Comparison of ENCODE assay signal across 37 cellular contexts in genomic region chr3:160857476-160857875, GRCh38.
"Had no signal": no experiment of that assay in that cellular context is flagged by ENCODE, and none has a peak within 500 bp of the region (broad histone marks: within the 10 kb centered on the region; RNA-seq: fewer than 3 reads in every experiment).

No MANE protein-coding gene starts in this region.

- H3K4me1 Mint-ChIP-seq: activated naive CD4-positive, alpha-beta T cell treated with anti-CD3 and anti-CD28 coated beads, Interleukin-2, amount 10 ng/mL, durations not matched to agents 7 days and 5 days; activated naive CD4-positive, alpha-beta T cell treated with anti-CD3 and anti-CD28 coated beads, Interleukin-2, amount 50 U/mL, for 24 hours; activated naive CD8-positive, alpha-beta T cell treated with anti-CD3 and anti-CD28 coated beads for 36 hours; activated naive CD8-positive, alpha-beta T cell treated with anti-CD3 and anti-CD28 coated beads, Interleukin-2, amount 10 ng/mL, durations not matched to agents 7 days and 5 days; activated naive CD8-positive, alpha-beta T cell treated with anti-CD3 and anti-CD28 coated beads, Interleukin-2, amount 50 U/mL, for 24 hours; activated T-helper 17 cell treated with anti-CD3 and anti-CD28 coated beads, Interleukin-2, amount 50 U/mL, for 72 hours; central memory CD8-positive, alpha-beta T cell had no signal

- ATAC-seq: activated naive CD4-positive, alpha-beta T cell treated with anti-CD3 and anti-CD28 coated beads, Interleukin-2, amount 50 U/mL, for 72 hours; activated naive CD8-positive, alpha-beta T cell treated with anti-CD3 and anti-CD28 coated beads, Interleukin-2, amount 50 U/mL, for 24 hours; activated T-cell treated with anti-CD3 and anti-CD28 coated beads, Interleukin-2, amount 50 U/mL, for 4 hours; activated T-cell treated with anti-CD3 and anti-CD28 coated beads, Interleukin-2, amount 50 U/mL, for 72 hours; activated T-helper 17 cell treated with anti-CD3 and anti-CD28 coated beads, Interleukin-2, amount 50 U/mL, for 72 hours; body of pancreas had no signal

- H3K4me3 Mint-ChIP-seq: activated naive CD4-positive, alpha-beta T cell treated with anti-CD3 and anti-CD28 coated beads for 36 hours; activated naive CD4-positive, alpha-beta T cell treated with anti-CD3 and anti-CD28 coated beads, Interleukin-2, amount 10 ng/mL, durations not matched to agents 7 days and 5 days; activated naive CD4-positive, alpha-beta T cell treated with anti-CD3 and anti-CD28 coated beads, Interleukin-2, amount 50 U/mL, for 24 hours; activated naive CD8-positive, alpha-beta T cell; activated naive CD8-positive, alpha-beta T cell treated with anti-CD3 and anti-CD28 coated beads for 36 hours; activated naive CD8-positive, alpha-beta T cell treated with anti-CD3 and anti-CD28 coated beads, Interleukin-2, amount 10 ng/mL, durations not matched to agents 7 days and 5 days; activated naive CD8-positive, alpha-beta T cell treated with anti-CD3 and anti-CD28 coated beads, Interleukin-2, amount 50 U/mL, for 24 hours; activated T-cell treated with anti-CD3 and anti-CD28 coated beads, Interleukin-2, amount 50 U/mL, for 24 hours; activated T-cell treated with anti-CD3 and anti-CD28 coated beads, Interleukin-2, amount 50 U/mL, for 4 hours; activated T-cell treated with anti-CD3 and anti-CD28 coated beads, Interleukin-2, amount 50 U/mL, for 72 hours; activated T-helper 1 cell treated with anti-CD3 and anti-CD28 coated beads, Interleukin-12 subunit alpha, Interleukin-12 subunit beta, Interleukin-2, Interleukin-4 antibody, amounts not matched to agents 30 ng/mL and 10 ng/mL and 1 ng/mL, durations not matched to agents 14 hours and 24 hours and 36 hours; activated T-helper 17 cell treated with anti-CD3 and anti-CD28 coated beads, Interleukin-2, amount 50 U/mL, for 72 hours; brain; central memory CD8-positive, alpha-beta T cell had no signal

- H3K27me3 ChIP-seq: adrenal gland, ascending aorta, body of pancreas, brain microvascular endothelial cell, breast epithelium, cardiac muscle cell had no signal

- DNase-seq: activated effector memory CD4-positive, alpha-beta T cell treated with anti-CD3 and anti-CD28 coated beads, Interleukin-2, amount 50 U/mL, for 16 hours; activated effector memory CD4-positive, alpha-beta T cell treated with Interleukin-2 at 50 U/mL for 16 hours; activated gamma-delta T cell; activated gamma-delta T cell treated with Interleukin-2 at 50 U/mL for 16 hours; activated naive CD4-positive, alpha-beta T cell; activated naive CD4-positive, alpha-beta T cell treated with anti-CD3 and anti-CD28 coated beads for 36 hours; activated naive CD4-positive, alpha-beta T cell treated with anti-CD3 and anti-CD28 coated beads, Interleukin-2, amount 10 ng/mL, durations not matched to agents 7 days and 5 days; activated naive CD4-positive, alpha-beta T cell treated with anti-CD3 and anti-CD28 coated beads, Interleukin-2, amount 50 U/mL, for 16 hours; activated naive CD4-positive, alpha-beta T cell treated with Interleukin-2 at 50 U/mL for 16 hours; activated naive CD8-positive, alpha-beta T cell treated with anti-CD3 and anti-CD28 coated beads for 36 hours; activated naive CD8-positive, alpha-beta T cell treated with anti-CD3 and anti-CD28 coated beads, Interleukin-2, amount 10 ng/mL, durations not matched to agents 7 days and 5 days; activated naive CD8-positive, alpha-beta T cell treated with anti-CD3 and anti-CD28 coated beads, Interleukin-2, amount 50 U/mL, for 24 hours; activated T-cell treated with anti-CD3 and anti-CD28 coated beads, Interleukin-2, amount 50 U/mL, for 24 hours; activated T-cell treated with anti-CD3 and anti-CD28 coated beads, Interleukin-2, amount 50 U/mL, for 4 hours; activated T-cell treated with anti-CD3 and anti-CD28 coated beads, Interleukin-2, amount 50 U/mL, for 48 hours; activated T-cell treated with anti-CD3 and anti-CD28 coated beads, Interleukin-2, amount 50 U/mL, for 72 hours; adrenal gland; amniotic stem cell; amygdala; anterior cingulate cortex; aorta; body of pancreas; brain microvascular endothelial cell; caudate nucleus; central memory CD4-positive, alpha-beta T cell; cerebellar nuclear complex had no signal

- H3K36me3 Mint-ChIP-seq: activated naive CD4-positive, alpha-beta T cell treated with anti-CD3 and anti-CD28 coated beads, Interleukin-2, amount 10 ng/mL, durations not matched to agents 7 days and 5 days; activated naive CD4-positive, alpha-beta T cell treated with anti-CD3 and anti-CD28 coated beads, Interleukin-2, amount 50 U/mL, for 24 hours; activated naive CD4-positive, alpha-beta T cell treated with anti-CD3 and anti-CD28 coated beads, Interleukin-2, amount 50 U/mL, for 72 hours; activated naive CD8-positive, alpha-beta T cell; activated naive CD8-positive, alpha-beta T cell treated with anti-CD3 and anti-CD28 coated beads for 36 hours; activated naive CD8-positive, alpha-beta T cell treated with anti-CD3 and anti-CD28 coated beads, Interleukin-2, amount 10 ng/mL, durations not matched to agents 7 days and 5 days had no signal

- H3K27me3 Mint-ChIP-seq: activated naive CD4-positive, alpha-beta T cell treated with anti-CD3 and anti-CD28 coated beads, Interleukin-2, amount 10 ng/mL, durations not matched to agents 7 days and 5 days; activated naive CD4-positive, alpha-beta T cell treated with anti-CD3 and anti-CD28 coated beads, Interleukin-2, amount 50 U/mL, for 24 hours; activated naive CD8-positive, alpha-beta T cell; activated naive CD8-positive, alpha-beta T cell treated with anti-CD3 and anti-CD28 coated beads for 36 hours; activated naive CD8-positive, alpha-beta T cell treated with anti-CD3 and anti-CD28 coated beads, Interleukin-2, amount 50 U/mL, for 24 hours; activated T-helper 17 cell treated with anti-CD3 and anti-CD28 coated beads, Interleukin-2, amount 50 U/mL, for 72 hours; brain had no signal

- H3K4me3 ChIP-seq: adrenal gland, ascending aorta, body of pancreas, breast epithelium, cardiac muscle cell had no signal

- H3K27ac Mint-ChIP-seq: activated naive CD4-positive, alpha-beta T cell treated with anti-CD3 and anti-CD28 coated beads for 36 hours; activated naive CD4-positive, alpha-beta T cell treated with anti-CD3 and anti-CD28 coated beads, Interleukin-2, amount 10 ng/mL, durations not matched to agents 7 days and 5 days; activated naive CD4-positive, alpha-beta T cell treated with anti-CD3 and anti-CD28 coated beads, Interleukin-2, amount 50 U/mL, for 24 hours; activated naive CD4-positive, alpha-beta T cell treated with anti-CD3 and anti-CD28 coated beads, Interleukin-2, amount 50 U/mL, for 72 hours; activated naive CD8-positive, alpha-beta T cell; activated naive CD8-positive, alpha-beta T cell treated with anti-CD3 and anti-CD28 coated beads for 36 hours; activated naive CD8-positive, alpha-beta T cell treated with anti-CD3 and anti-CD28 coated beads, Interleukin-2, amount 10 ng/mL, durations not matched to agents 7 days and 5 days; activated naive CD8-positive, alpha-beta T cell treated with anti-CD3 and anti-CD28 coated beads, Interleukin-2, amount 50 U/mL, for 24 hours; activated T-cell treated with anti-CD3 and anti-CD28 coated beads, Interleukin-2, amount 50 U/mL, for 24 hours; activated T-cell treated with anti-CD3 and anti-CD28 coated beads, Interleukin-2, amount 50 U/mL, for 72 hours; activated T-helper 1 cell treated with anti-CD3 and anti-CD28 coated beads, Interleukin-12 subunit alpha, Interleukin-12 subunit beta, Interleukin-2, Interleukin-4 antibody, amounts not matched to agents 30 ng/mL and 10 ng/mL and 1 ng/mL, durations not matched to agents 14 hours and 24 hours and 36 hours; activated T-helper 17 cell treated with anti-CD3 and anti-CD28 coated beads, Interleukin-2, amount 50 U/mL, for 72 hours; activated T-helper 2 cell treated with anti-CD3 and anti-CD28 coated beads, Interferon-gamma antibody, Interleukin-2, Interleukin-4, amounts not matched to agents 10 μg/mL and 5 μg/mL and 100 μg/mL, durations not matched to agents 14 hours and 24 hours and 36 hours had no signal

- H3K9me3 Mint-ChIP-seq: activated naive CD4-positive, alpha-beta T cell treated with anti-CD3 and anti-CD28 coated beads for 36 hours; activated naive CD4-positive, alpha-beta T cell treated with anti-CD3 and anti-CD28 coated beads, Interleukin-2, amount 10 ng/mL, durations not matched to agents 7 days and 5 days; activated naive CD4-positive, alpha-beta T cell treated with anti-CD3 and anti-CD28 coated beads, Interleukin-2, amount 50 U/mL, for 24 hours; activated naive CD4-positive, alpha-beta T cell treated with anti-CD3 and anti-CD28 coated beads, Interleukin-2, amount 50 U/mL, for 72 hours; activated naive CD8-positive, alpha-beta T cell treated with anti-CD3 and anti-CD28 coated beads for 36 hours; activated naive CD8-positive, alpha-beta T cell treated with anti-CD3 and anti-CD28 coated beads, Interleukin-2, amount 50 U/mL, for 24 hours; activated T-cell treated with anti-CD3 and anti-CD28 coated beads, Interleukin-2, amount 50 U/mL, for 24 hours; activated T-cell treated with anti-CD3 and anti-CD28 coated beads, Interleukin-2, amount 50 U/mL, for 4 hours; activated T-helper 1 cell treated with anti-CD3 and anti-CD28 coated beads, Interleukin-12 subunit alpha, Interleukin-12 subunit beta, Interleukin-2, Interleukin-4 antibody, amounts not matched to agents 30 ng/mL and 10 ng/mL and 1 ng/mL, durations not matched to agents 14 hours and 24 hours and 36 hours; activated T-helper 2 cell treated with anti-CD3 and anti-CD28 coated beads, Interferon-gamma antibody, Interleukin-2, Interleukin-4, amounts not matched to agents 10 μg/mL and 5 μg/mL and 100 μg/mL, durations not matched to agents 14 hours and 24 hours and 36 hours had no signal

- H3K27ac ChIP-seq: adrenal gland, ascending aorta, body of pancreas, brain microvascular endothelial cell, breast epithelium, cardiac muscle cell had no signal

- H3K4me1 ChIP-seq: adrenal gland, ascending aorta, body of pancreas, breast epithelium had no signal

- H3K36me3 ChIP-seq: adrenal gland, ascending aorta, brain microvascular endothelial cell, breast epithelium, cardiac muscle cell had no signal
